8 cellular contexts compared by ENCODE assay signal in genomic region chr11:833114-833791, GRCh38. TPM values are rescaled to one million over a fixed set of nuclear protein-coding genes. Genes with fewer than 3 reads are reported as not detected.
DNase-seq lines count a peak whose midpoint lies in the region; ATAC-seq and TF ChIP-seq lines count a peak whose summit lies in the region.

No MANE protein-coding gene starts in this region.

- peak overlapping the region; percentile 75 for H3K4me3 Mint-ChIP-seq in activated T-cell treated with anti-CD3 and anti-CD28 coated beads, Interleukin-2, amount 50 U/mL, for 72 hours
- H3K4me3 Mint-ChIP-seq in osteocyte (ENCODE audit: unreplicated experiment), result peak overlapping the region; percentile 78

- peaks cover 27% of the 10 kb centered on the region for H3K27me3 Mint-ChIP-seq in activated T-cell treated with anti-CD3 and anti-CD28 coated beads, Interleukin-2, amount 50 U/mL, for 72 hours (ENCODE audit: low read depth)
- no peaks in the 10 kb centered on the region for H3K27me3 Mint-ChIP-seq in osteocyte (ENCODE audit: unreplicated experiment)

- H3K9me3 Mint-ChIP-seq in activated T-cell treated with anti-CD3 and anti-CD28 coated beads, Interleukin-2, amount 50 U/mL, for 72 hours, result no peaks in the 10 kb centered on the region
- no peaks in the 10 kb centered on the region for H3K9me3 Mint-ChIP-seq in osteocyte (ENCODE audit: unreplicated experiment)

- H3K27ac Mint-ChIP-seq in activated T-cell treated with anti-CD3 and anti-CD28 coated beads, Interleukin-2, amount 50 U/mL, for 72 hours, result no peak overlapping the region
- peak overlapping the region; percentile 90 for H3K27ac Mint-ChIP-seq in osteocyte (ENCODE audit: unreplicated experiment)

- peak overlapping the region; percentile 63 for H3K4me3 ChIP-seq in GM12875 (ENCODE audit: low read depth, low read length)

- peaks cover 26% of the 10 kb centered on the region for H3K4me1 Mint-ChIP-seq in activated T-cell treated with anti-CD3 and anti-CD28 coated beads, Interleukin-2, amount 50 U/mL, for 72 hours (ENCODE audit: low read depth)
- H3K4me1 Mint-ChIP-seq in osteocyte (ENCODE audit: unreplicated experiment), result peaks cover 57% of the 10 kb centered on the region

- DNase-seq in activated T-cell treated with anti-CD3 and anti-CD28 coated beads, Interleukin-2, amount 50 U/mL, for 72 hours, result peak; percentile 62 to 64
- DNase-seq in foreskin keratinocyte (no peak), osteocyte (ENCODE audit: extremely low spot score, unreplicated experiment) (no peak), DMS79 (lab: John Stamatoyannopoulos, UW) (no peak)

- peak; percentile 18 for ATAC-seq in HG03442 (IDR thresholded peaks at IDR 0.05; ENCODE audit: unreplicated experiment)
- peak; percentile 40 to 45 for ATAC-seq in activated T-cell treated with anti-CD3 and anti-CD28 coated beads, Interleukin-2, amount 50 U/mL, for 72 hours (replicated peaks in 1 of 2)
- ATAC-seq in foreskin keratinocyte, result peak; percentile 3
- ATAC-seq in GM19467 (IDR thresholded peaks at IDR 0.05; ENCODE audit: unreplicated experiment), result no peak
- ATAC-seq in HG03139 (IDR thresholded peaks at IDR 0.05; ENCODE audit: unreplicated experiment), result no peak

- peaks cover 6% of the 10 kb centered on the region for H3K4me1 ChIP-seq in foreskin keratinocyte

- H3K36me3 Mint-ChIP-seq in activated T-cell treated with anti-CD3 and anti-CD28 coated beads, Interleukin-2, amount 50 U/mL, for 72 hours (ENCODE audit: insufficient read depth in 2 of 2), result no peaks in the 10 kb centered on the region
- no peaks in the 10 kb centered on the region for H3K36me3 Mint-ChIP-seq in osteocyte (ENCODE audit: unreplicated experiment)

- H3K27me3 ChIP-seq in foreskin keratinocyte, result peaks cover 28% of the 10 kb centered on the region

- H3K27ac ChIP-seq in foreskin keratinocyte, result peak overlapping the region; percentile 86

- TF ChIP-seq CTCF in GM12875 (IDR thresholded peaks at IDR 0.05; ENCODE audit: borderline replicate concordance, insufficient read depth, low read depth, low read length), result no peak
- no peak for TF ChIP-seq CTCF in foreskin keratinocyte (conservative IDR thresholded peaks at IDR 0.05)
- no peak for TF ChIP-seq CTCF in osteocyte (IDR thresholded peaks at IDR 0.05)

RNA-seq across cellular contexts. Expression of gene CD151, which starts 0.5 kb away (rescaled TPM):
- total RNA-seq in activated T-cell treated with anti-CD3 and anti-CD28 coated beads, Interleukin-2, amount 50 U/mL, for 72 hours, result 10 to 100 TPM; 35.4 to 42.2 TPM
- total RNA-seq in foreskin keratinocyte, result 390 and 399 TPM in 2 replicates
- 547 and 553 TPM in 2 replicates for polyA plus RNA-seq in foreskin keratinocyte
- total RNA-seq in osteocyte, result 377 and 379 TPM in 2 replicates

RNA-seq across cellular contexts. Expression of gene CRACR2B, which starts 5.5 kb away (rescaled TPM):
- 10 to 100 TPM in 1 of 2 donors, 1 to 10 TPM in 1; 5.5 to 13.3 TPM for total RNA-seq in activated T-cell treated with anti-CD3 and anti-CD28 coated beads, Interleukin-2, amount 50 U/mL, for 72 hours
- total RNA-seq in foreskin keratinocyte, result 0.71 and 1.4 TPM in 2 replicates
- 1.2 and 2.1 TPM in 2 replicates for polyA plus RNA-seq in foreskin keratinocyte
- 3.9 and 4.2 TPM in 2 replicates for total RNA-seq in osteocyte

RNA-seq across cellular contexts. Expression of gene POLR2L, which starts 9.1 kb away (rescaled TPM):
- 10 to 100 TPM; 28.2 to 30.9 TPM for total RNA-seq in activated T-cell treated with anti-CD3 and anti-CD28 coated beads, Interleukin-2, amount 50 U/mL, for 72 hours
- total RNA-seq in foreskin keratinocyte (160 and 213 TPM in 2 replicates), osteocyte (170 and 193 TPM in 2 replicates)
- polyA plus RNA-seq in foreskin keratinocyte, result 460 and 473 TPM in 2 replicates

RNA-seq across cellular contexts. Expression of gene TSPAN4, which starts 9.4 kb away (rescaled TPM):
- 10 to 100 TPM; 12.2 to 14.9 TPM for total RNA-seq in activated T-cell treated with anti-CD3 and anti-CD28 coated beads, Interleukin-2, amount 50 U/mL, for 72 hours
- total RNA-seq in foreskin keratinocyte (77.6 and 85.3 TPM in 2 replicates), osteocyte (163 and 175 TPM in 2 replicates)
- polyA plus RNA-seq in foreskin keratinocyte, result 119 and 135 TPM in 2 replicates

RNA-seq across cellular contexts. Expression of gene PNPLA2, which starts 14.5 kb away (rescaled TPM):
- total RNA-seq in activated T-cell treated with anti-CD3 and anti-CD28 coated beads, Interleukin-2, amount 50 U/mL, for 72 hours, result 10 to 100 TPM; 64.5 to 77.1 TPM
- total RNA-seq in foreskin keratinocyte (11.4 and 14.4 TPM in 2 replicates), osteocyte (83.8 and 96.4 TPM in 2 replicates)
- 22.2 and 22.9 TPM in 2 replicates for polyA plus RNA-seq in foreskin keratinocyte

Comparison
In these comparisons a context has a peak if more than half of its experiments do, and no peak if none do; other contexts are left out.
1. ATAC-seq: peak in HG03442 (single experiment), activated T-cell treated with anti-CD3 and anti-CD28 coated beads, Interleukin-2, amount 50 U/mL, for 72 hours (2 of 2) and foreskin keratinocyte (single experiment); none in GM19467 (single experiment) and HG03139 (single experiment).
2. DNase-seq: peak in activated T-cell treated with anti-CD3 and anti-CD28 coated beads, Interleukin-2, amount 50 U/mL, for 72 hours (2 of 2); none in foreskin keratinocyte (0 of 2), osteocyte (single experiment) and DMS79 (single experiment).